In the genomic region with DNA sequence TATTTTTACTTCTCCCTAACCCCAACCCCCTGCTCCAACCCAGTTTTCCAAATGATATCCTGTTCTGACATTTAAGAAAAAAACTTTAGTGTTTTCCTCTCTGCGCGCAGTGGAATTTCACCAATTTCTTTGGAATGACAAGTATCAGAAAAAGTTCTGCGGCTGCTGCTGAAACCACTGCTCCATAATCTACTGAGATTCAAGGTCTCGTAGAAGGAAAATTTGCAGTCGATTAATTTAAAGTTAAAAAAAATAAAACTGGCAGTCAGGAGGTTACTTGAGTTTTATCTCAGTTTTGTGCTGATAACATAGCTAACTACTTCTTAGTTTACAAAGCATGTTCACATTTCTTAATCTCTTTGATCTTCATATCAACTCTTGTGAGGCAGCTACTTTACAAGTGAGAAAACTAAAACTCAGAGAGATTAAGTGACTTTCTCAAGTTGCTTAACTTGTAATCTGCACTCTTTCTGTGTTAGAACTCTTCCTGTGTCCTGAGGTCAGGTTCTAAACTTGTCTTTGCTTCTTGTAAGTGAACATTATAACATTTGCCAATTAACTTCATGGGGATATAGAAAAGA, we compare ENCODE assay signal across 24 cellular contexts. TPM values are rescaled to one million over a fixed set of nuclear protein-coding genes. Genes with fewer than 3 reads are reported as not detected.
DNase-seq lines count a peak whose midpoint lies in the region; ATAC-seq and TF ChIP-seq lines count a peak whose summit lies in the region.
"Had no signal": no experiment of that assay in that cellular context is flagged by ENCODE, and none has a peak within 500 bp of the region (broad histone marks: within the 10 kb centered on the region; RNA-seq: fewer than 3 reads in every experiment).

No MANE protein-coding gene starts in this region.

- no TSS peak for BruUV-seq in IMR-90 (replicated peaks; lab: Mats Ljungman, UMichigan)

- no peak overlapping the region for H2AK5ac ChIP-seq in IMR-90 (ENCODE audit: low read depth, low read length)

- H3K4me3 ChIP-seq in IMR-90 (ENCODE audit: insufficient read depth, low read depth, low read length) (no peak overlapping the region), brain microvascular endothelial cell (ENCODE audit: low read depth, low read length) (no peak overlapping the region), left lung (no peak overlapping the region), smooth muscle cell (no peak overlapping the region)

- peak overlapping the region; percentile 57; the same call in 1 of the 2 replicates for H3K4ac ChIP-seq in IMR-90 (ENCODE audit: low read depth, low read length)

- no peak overlapping the region; the same call in 1 of the 2 replicates for H3K27ac ChIP-seq in IMR-90 (ENCODE audit: insufficient read depth, low read length)
- H3K27ac ChIP-seq in brain microvascular endothelial cell: peak overlapping the region; percentile 41
- no peak overlapping the region for H3K27ac ChIP-seq in left lung
- peak overlapping the region; percentile 66 for H3K27ac ChIP-seq in smooth muscle cell (ENCODE audit: low read depth)
- H3K27ac ChIP-seq: KMS-11, neutrophil had no signal

- H3K79me2 ChIP-seq in smooth muscle cell (ENCODE audit: low read depth): peaks cover 3% of the 10 kb centered on the region

- H4K20me1 ChIP-seq in IMR-90 (ENCODE audit: insufficient read depth, low read length) (no peaks in the 10 kb centered on the region), smooth muscle cell (ENCODE audit: low read depth) (no peaks in the 10 kb centered on the region)

- H3K4me2 ChIP-seq in IMR-90 (ENCODE audit: low read depth, low read length): peak overlapping the region; percentile 77; the same call in 1 of the 2 replicates
- H3K4me2 ChIP-seq in smooth muscle cell: peak overlapping the region; percentile 74
- H3K4me2 ChIP-seq: KMS-11 had no signal

- intact Hi-C loops in IMR-90 (cut with micrococcal nuclease) (no loop called here), left lung (cut with DNase I) (no loop called here)

- TF ChIP-seq POLR2A in IMR-90 (IDR thresholded peaks at IDR 0.05; ENCODE audit: low read depth, low read length): no peak

- H2BK20ac ChIP-seq in IMR-90 (ENCODE audit: low read depth, low read length): peak overlapping the region; percentile 81; the same call in 1 of the 2 replicates

- H3K79me1 ChIP-seq in IMR-90 (ENCODE audit: low read depth in 1 of 2, low read length in 2 of 2): peaks cover 2 to 8% of the 10 kb centered on the region in 2 experiments; a peak in 2 of 4 replicates

- peak overlapping the region; percentile 87 for H2BK120ac ChIP-seq in IMR-90 (ENCODE audit: low read depth, low read length)

- H3K4me1 ChIP-seq in IMR-90 (ENCODE audit: control insufficient read depth, insufficient read depth, low read length) (peaks cover 8% of the 10 kb centered on the region), left lung (no peaks in the 10 kb centered on the region), smooth muscle cell (ENCODE audit: low read depth) (peaks cover 7% of the 10 kb centered on the region)

- dilution Hi-C loops in IMR-90 (cut with HindIII; ENCODE audit: low sequenced_read_pairs, unreplicated experiment): no loop called here

- peak overlapping the region; percentile 76 for H2BK5ac ChIP-seq in IMR-90 (ENCODE audit: low read depth, low read length, poor library complexity, severe bottlenecking)

- peak overlapping the region in 1 of 2 experiments; percentile 65; a peak in 3 of 4 replicates for H4K8ac ChIP-seq in IMR-90 (ENCODE audit: low read depth in 2 of 2, low read length in 2 of 2)

- no CpG with 5 or more reads among the region's 5 CpGs for whole genome bisulfite sequencing in IMR-90 (ENCODE audit: extremely low coverage in 2 of 2, insufficient read length in 1 of 2), 2 experiments
- WGBS in smooth muscle cell (ENCODE audit: low lambda C conversion rate): 4% methylated on average over 5 of the region's 5 CpGs

- peak overlapping the region; percentile 80; the same call in 1 of the 2 replicates for H3K23ac ChIP-seq in IMR-90 (ENCODE audit: low read depth, low read length)

- CTCF ChIA-PET in IMR-90 (lab: Yijun Ruan, JAX): no interaction called here

- H3K18ac ChIP-seq in IMR-90 (ENCODE audit: low read depth, low read length): peak overlapping the region; percentile 98; the same call in 1 of the 2 replicates

- peak overlapping the region; percentile 29; the same call in 1 of the 2 replicates for H3K56ac ChIP-seq in IMR-90 (ENCODE audit: extremely low read depth, insufficient read depth, low read length)

- H2AK9ac ChIP-seq in IMR-90 (replicated peaks; ENCODE audit: low read depth, low read length, poor library complexity): no peak overlapping the region

- H3F3A ChIP-seq in smooth muscle cell (ENCODE audit: low read depth): peaks cover 11% of the 10 kb centered on the region

- H4K91ac ChIP-seq in IMR-90 (ENCODE audit: insufficient read depth, low read depth, low read length): peak overlapping the region; percentile 34; the same call in 1 of the 2 replicates

- ATAC-seq in IMR-90 (ENCODE audit: low read depth) (peak; percentile 53), left lung (peak; percentile 34), HG03175 (IDR thresholded peaks at IDR 0.05; ENCODE audit: unreplicated experiment) (no peak)
- ATAC-seq: activated CD8-positive, alpha-beta T cell treated with anti-CD3 and anti-CD28 coated beads, Interleukin-2, amount 10 ng/mL, durations not matched to agents 7 days and 5 days; esophagus mucosa; left colon; PC-3 had no signal

- peaks cover 2% of the 10 kb centered on the region; the same call in 1 of the 2 replicates for H3K9me1 ChIP-seq in IMR-90 (ENCODE audit: insufficient read depth, low read length)

- no peak for TF ChIP-seq RAD21 in IMR-90 (IDR thresholded peaks at IDR 0.05; ENCODE audit: low read length)

- no peak for DNase-seq in IMR-90
- DNase-seq in brain microvascular endothelial cell: no peak
- DNase-seq in left lung: no peak
- DNase-seq in smooth muscle cell (lab: John Stamatoyannopoulos, UW; ENCODE audit: unreplicated experiment): no peak
- no peak for DNase-seq in NCI-H2196 treated with DMSO at 0.1 percent for 48 hours (lab: John Stamatoyannopoulos, UW; ENCODE audit: unreplicated experiment)
- no peak for DNase-seq in ACHN
- DNase-seq: activated CD4-positive, alpha-beta T cell treated with anti-CD3 and anti-CD28 coated beads for 1 hour; activated CD8-positive, alpha-beta T cell treated with anti-CD3 and anti-CD28 coated beads, Interleukin-2, amount 10 ng/mL, durations not matched to agents 7 days and 5 days; CD4-positive, alpha-beta memory T cell; DMS153; effector memory CD4-positive, alpha-beta T cell; HCEC 1CT; left colon; NCI-H187 treated with DMSO at 0.1 percent for 48 hours; NCI-H345; PC-3; SHP77 treated with DMSO at 0.1 percent for 48 hours; stimulated activated CD4-positive, alpha-beta T cell treated with anti-CD3 and anti-CD28 coated beads, Interleukin-4, amount 100 ng/mL, for 24 hours; stimulated activated naive CD4-positive, alpha-beta T cell treated with Interleukin-2 at 50 U/mL for 16 hours; T-helper 1 cell had no signal

- peak overlapping the region; percentile 54 for H3K14ac ChIP-seq in IMR-90 (replicated peaks; ENCODE audit: low read depth, low read length)

- H3K9me3 ChIP-seq in IMR-90 (ENCODE audit: control insufficient read depth, insufficient read depth, low read length) (no peaks in the 10 kb centered on the region), left lung (no peaks in the 10 kb centered on the region), smooth muscle cell (replicated peaks; ENCODE audit: low read depth) (no peaks in the 10 kb centered on the region)
- H3K9me3 ChIP-seq: neutrophil had no signal

- H3K9ac ChIP-seq in IMR-90 (ENCODE audit: low read depth, low read length) (no peak overlapping the region; the same call in 1 of the 2 replicates), smooth muscle cell (ENCODE audit: low read depth) (no peak overlapping the region)
- H3K9ac ChIP-seq: KMS-11 had no signal

- no peak overlapping the region for H2AFZ ChIP-seq in IMR-90 (replicated peaks; ENCODE audit: low read length, poor library complexity)
- no peak overlapping the region for H2AFZ ChIP-seq in smooth muscle cell (ENCODE audit: low read depth)

- POLR2A ChIA-PET in IMR-90 (lab: Charles Lee; ENCODE audit: unreplicated experiment): no interaction called here

- no peaks in the 10 kb centered on the region for H3K27me3 ChIP-seq in IMR-90 (ENCODE audit: control insufficient read depth, insufficient read depth, low read length)
- no peaks in the 10 kb centered on the region for H3K27me3 ChIP-seq in brain microvascular endothelial cell (replicated peaks)
- no peaks in the 10 kb centered on the region for H3K27me3 ChIP-seq in left lung
- H3K27me3 ChIP-seq in smooth muscle cell (ENCODE audit: low read depth): no peaks in the 10 kb centered on the region
- H3K27me3 ChIP-seq: neutrophil had no signal

- H2BK15ac ChIP-seq in IMR-90 (ENCODE audit: low read depth, low read length): peak overlapping the region; percentile 52; the same call in 1 of the 3 replicates

- peak overlapping the region; percentile 12; the same call in 1 of the 2 replicates for H4K5ac ChIP-seq in IMR-90 (ENCODE audit: low read depth, low read length)

- H3K36me3 ChIP-seq in IMR-90 (ENCODE audit: control insufficient read depth, insufficient read depth, low read length) (no peaks in the 10 kb centered on the region), brain microvascular endothelial cell (replicated peaks) (no peaks in the 10 kb centered on the region), left lung (no peaks in the 10 kb centered on the region), smooth muscle cell (ENCODE audit: low read depth) (no peaks in the 10 kb centered on the region)
- H3K36me3 ChIP-seq: neutrophil had no signal

- in situ Hi-C loops in IMR-90 (cut with MboI; ENCODE audit: low sequenced_read_pairs) (no loop called here), brain microvascular endothelial cell (cut with HindIII; ENCODE audit: low pct_ligation_motif_present, low sequenced_read_pairs) (no loop called here), ACHN (cut with HindIII; ENCODE audit: low pct_ligation_motif_present, low pct_unique_long_range_greater_than_20kb, low sequenced_read_pairs) (no loop called here)

- TF ChIP-seq CTCF in IMR-90 (conservative IDR thresholded peaks at IDR 0.05; ENCODE audit: low read depth, low read length) (no peak), brain microvascular endothelial cell (IDR thresholded peaks at IDR 0.05; ENCODE audit: low read depth, low read length, missing control alignments) (no peak), left lung (IDR thresholded peaks at IDR 0.05) (no peak), smooth muscle cell (IDR thresholded peaks at IDR 0.05; ENCODE audit: borderline replicate concordance, insufficient read depth, poor library complexity, severe bottlenecking) (no peak)

TF ChIP-seq in IMR-90, 13 proteins besides CTCF, POLR2A, EP300 and RAD21 (continues in another document):
- no peak for TF ChIP-seq CEBPB (IDR thresholded peaks at IDR 0.05; ENCODE audit: low read depth, low read length)
- no peak for TF ChIP-seq RFX5 (IDR thresholded peaks at IDR 0.05; ENCODE audit: low read depth, low read length)
- no peak for TF ChIP-seq RCOR1 (IDR thresholded peaks at IDR 0.05; ENCODE audit: insufficient replicate concordance, low read length)

RNA-seq across cellular contexts. Expression of a gene that starts 18.1 kb away (rescaled TPM):
- 487 and 532 TPM in 2 replicates for total RNA-seq in IMR-90 (2012; rRNA removed)
- polyA plus RNA-seq in IMR-90 (2012; rRNA removed): 375 and 382 TPM in 2 replicates
- polyA plus RNA-seq in IMR-90 (2012; cell fraction: cytosol; rRNA removed): 140 and 308 TPM in 2 replicates
- polyA plus RNA-seq in IMR-90 (2012; cell fraction: nucleus; rRNA removed; ENCODE audit: low replicate concordance): 114 and 384 TPM in 2 replicates
- 100 to 1,000 TPM; 137 to 208 TPM for total RNA-seq in left lung
- total RNA-seq in smooth muscle cell: 948 and 1,024 TPM in 2 replicates
- 1,552 and 1,869 TPM in 2 replicates for polyA plus RNA-seq in smooth muscle cell
- total RNA-seq: CD4-positive, alpha-beta memory T cell had no signal

Comparison
In these comparisons a context has a peak if more than half of its experiments do, and no peak if none do; other contexts are left out.
1. H3K27ac ChIP-seq: peak in brain microvascular endothelial cell (single experiment) and smooth muscle cell (single experiment); none in IMR-90 (single experiment) and left lung (0 of 2).